1 cellular context compared by ENCODE assay signal in the genomic region with DNA sequence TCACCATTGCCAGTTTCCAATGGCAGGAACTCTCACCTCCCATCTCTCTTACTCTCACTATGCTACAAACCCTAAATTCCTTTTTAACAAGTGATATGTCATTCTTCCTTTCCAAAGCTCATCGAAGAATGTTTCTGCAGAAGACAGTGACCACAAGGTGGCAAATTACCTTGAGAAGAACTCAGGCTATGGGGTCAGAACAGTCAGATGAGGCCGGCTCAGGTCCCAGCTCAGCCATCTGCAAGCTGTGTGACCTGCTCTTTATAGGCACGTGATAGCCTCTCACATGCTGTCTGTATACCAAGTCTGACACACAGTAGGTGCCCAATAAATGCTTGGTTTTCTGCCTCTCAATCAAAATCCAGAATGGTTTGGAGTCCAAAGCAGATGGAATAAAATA.
TF ChIP-seq lines count a peak whose summit lies in the region.

No MANE protein-coding gene starts in this region.

TF ChIP-seq in IMR-90, 13 proteins besides CTCF, POLR2A, EP300 and RAD21 (continued from another document):
- TF ChIP-seq ELK1 (IDR thresholded peaks at IDR 0.05; ENCODE audit: borderline replicate concordance, low read depth, low read length), result no peak
- no peak for TF ChIP-seq SMC3 (IDR thresholded peaks at IDR 0.05; ENCODE audit: low read depth, low read length)
- TF ChIP-seq NFE2L2 (IDR thresholded peaks at IDR 0.05; ENCODE audit: low read depth, low read length), result no peak
